In genomic region chr13:24118576-24118975, GRCh38 we compare ENCODE assay signal across 25 cellular contexts.
"Had no signal": no experiment of that assay in that cellular context is flagged by ENCODE, and none has a peak within 500 bp of the region (broad histone marks: within the 10 kb centered on the region; RNA-seq: fewer than 3 reads in every experiment).

No MANE protein-coding gene starts in this region.

- H3K79me2 ChIP-seq: hepatocyte had no signal

- H2AFZ ChIP-seq: hepatocyte had no signal

- H3K9me3 ChIP-seq: esophagus muscularis mucosa, gastroesophageal sphincter, heart left ventricle, left lung, prostate gland, sigmoid colon, stomach, testis, tibial artery had no signal

- H3K9me3 Mint-ChIP-seq: naive thymus-derived CD4-positive, alpha-beta T cell; nephron; stimulated activated effector memory CD8-positive, alpha-beta T cell treated with anti-CD3 and anti-CD28 coated beads, Interleukin-12 subunit alpha, Interleukin-12 subunit beta, amount 100 ng/mL, for 72 hours; type B pancreatic cell had no signal

- H3K36me3 Mint-ChIP-seq: naive thymus-derived CD4-positive, alpha-beta T cell; stimulated activated effector memory CD8-positive, alpha-beta T cell treated with anti-CD3 and anti-CD28 coated beads, Interleukin-12 subunit alpha, Interleukin-12 subunit beta, amount 100 ng/mL, for 72 hours; type B pancreatic cell had no signal

- H3K27me3 ChIP-seq: esophagus muscularis mucosa, gastroesophageal sphincter, heart left ventricle, hepatocyte, left lung, sigmoid colon, stomach, testis, tibial artery had no signal

- H3K4me1 ChIP-seq: foreskin keratinocyte, prostate gland, testis, tibial artery had no signal

- ATAC-seq: foreskin keratinocyte; gastroesophageal sphincter; heart left ventricle; left cardiac atrium; left lung; naive thymus-derived CD4-positive, alpha-beta T cell; right cardiac atrium; stimulated activated effector memory CD8-positive, alpha-beta T cell treated with anti-CD3 and anti-CD28 coated beads, Interleukin-12 subunit alpha, Interleukin-12 subunit beta, amount 100 ng/mL, for 72 hours had no signal

- H3K27ac ChIP-seq: esophagus muscularis mucosa, foreskin keratinocyte, gastroesophageal sphincter, hepatocyte, left lung, prostate gland, sigmoid colon, stomach, testis, tibial artery had no signal

- H3K27ac Mint-ChIP-seq: naive thymus-derived CD4-positive, alpha-beta T cell; nephron; stimulated activated effector memory CD8-positive, alpha-beta T cell treated with anti-CD3 and anti-CD28 coated beads, Interleukin-12 subunit alpha, Interleukin-12 subunit beta, amount 100 ng/mL, for 72 hours; type B pancreatic cell had no signal

- H3K4me3 ChIP-seq: esophagus muscularis mucosa, gastroesophageal sphincter, heart left ventricle, hepatocyte, left lung, prostate gland, sigmoid colon, stomach, testis, tibial artery had no signal

- H3K36me3 ChIP-seq: esophagus muscularis mucosa, gastroesophageal sphincter, heart left ventricle, left lung, prostate gland, sigmoid colon, stomach, tibial artery had no signal

- DNase-seq: cortex of kidney; foreskin keratinocyte; heart left ventricle; kidney; left cardiac atrium; left lung; mesenchymal stem cell; midbrain; naive thymus-derived CD4-positive, alpha-beta T cell; nucleus accumbens; right cardiac atrium; sigmoid colon; stimulated activated CD4-positive, alpha-beta T cell treated with anti-CD3 and anti-CD28 coated beads, Interleukin-2, amount 100 ng/mL, for 24 hours; stimulated activated CD4-positive, alpha-beta T cell treated with anti-CD3 and anti-CD28 coated beads, Interleukin-4, amount 100 ng/mL, for 24 hours; stimulated activated naive CD4-positive, alpha-beta T cell treated with Interleukin-2 at 50 U/mL for 16 hours; stomach; testis; tibial artery had no signal

- H3K4me2 ChIP-seq: hepatocyte had no signal

- H3K4me3 Mint-ChIP-seq: naive thymus-derived CD4-positive, alpha-beta T cell; nephron; stimulated activated effector memory CD8-positive, alpha-beta T cell treated with anti-CD3 and anti-CD28 coated beads, Interleukin-12 subunit alpha, Interleukin-12 subunit beta, amount 100 ng/mL, for 72 hours; type B pancreatic cell had no signal
